17 cellular contexts compared by ENCODE assay signal in genomic region chr15:67009576-67010569, GRCh38.
"Had no signal": no experiment of that assay in that cellular context is flagged by ENCODE, and none has a peak within 500 bp of the region (broad histone marks: within the 10 kb centered on the region; RNA-seq: fewer than 3 reads in every experiment).

No MANE protein-coding gene starts in this region.

- H3K27me3 ChIP-seq: adrenal gland, cardiac muscle cell, dorsolateral prefrontal cortex, gastroesophageal sphincter, left lung, neutrophil, upper lobe of right lung had no signal

- H3K27ac ChIP-seq: adrenal gland, cardiac muscle cell, dorsolateral prefrontal cortex, gastroesophageal sphincter, left lung, neutrophil, upper lobe of right lung had no signal

- H3K4me1 ChIP-seq: adrenal gland, gastroesophageal sphincter, upper lobe of right lung had no signal

- DNase-seq: activated CD4-positive, alpha-beta T cell treated with anti-CD3 and anti-CD28 coated beads for 4 hours; activated CD8-positive, alpha-beta T cell treated with anti-CD3 and anti-CD28 coated beads for 36 hours; activated naive CD4-positive, alpha-beta T cell treated with anti-CD3 and anti-CD28 coated beads, Interleukin-2, amount 10 ng/mL, durations not matched to agents 7 days and 5 days; activated T-cell treated with anti-CD3 and anti-CD28 coated beads for 4 hours; adrenal gland; dorsolateral prefrontal cortex; islet precursor cell; left lung; mesendoderm; natural killer cell; posterior cingulate gyrus; retina; stimulated activated CD4-positive, alpha-beta T cell treated with anti-CD3 and anti-CD28 coated beads, Interleukin-4, amount 100 ng/mL, for 24 hours; upper lobe of right lung had no signal

- H3K36me3 ChIP-seq: adrenal gland, cardiac muscle cell, gastroesophageal sphincter, left lung, neutrophil, upper lobe of right lung had no signal

- ATAC-seq: activated CD8-positive, alpha-beta T cell treated with anti-CD3 and anti-CD28 coated beads for 36 hours; gastroesophageal sphincter; left lung; natural killer cell; upper lobe of right lung had no signal

- H3K4me3 ChIP-seq: adrenal gland, cardiac muscle cell, dorsolateral prefrontal cortex, gastroesophageal sphincter, left lung, upper lobe of right lung had no signal

- H3K9me3 ChIP-seq: adrenal gland, gastroesophageal sphincter, left lung, neutrophil, upper lobe of right lung had no signal
